In the genomic region with DNA sequence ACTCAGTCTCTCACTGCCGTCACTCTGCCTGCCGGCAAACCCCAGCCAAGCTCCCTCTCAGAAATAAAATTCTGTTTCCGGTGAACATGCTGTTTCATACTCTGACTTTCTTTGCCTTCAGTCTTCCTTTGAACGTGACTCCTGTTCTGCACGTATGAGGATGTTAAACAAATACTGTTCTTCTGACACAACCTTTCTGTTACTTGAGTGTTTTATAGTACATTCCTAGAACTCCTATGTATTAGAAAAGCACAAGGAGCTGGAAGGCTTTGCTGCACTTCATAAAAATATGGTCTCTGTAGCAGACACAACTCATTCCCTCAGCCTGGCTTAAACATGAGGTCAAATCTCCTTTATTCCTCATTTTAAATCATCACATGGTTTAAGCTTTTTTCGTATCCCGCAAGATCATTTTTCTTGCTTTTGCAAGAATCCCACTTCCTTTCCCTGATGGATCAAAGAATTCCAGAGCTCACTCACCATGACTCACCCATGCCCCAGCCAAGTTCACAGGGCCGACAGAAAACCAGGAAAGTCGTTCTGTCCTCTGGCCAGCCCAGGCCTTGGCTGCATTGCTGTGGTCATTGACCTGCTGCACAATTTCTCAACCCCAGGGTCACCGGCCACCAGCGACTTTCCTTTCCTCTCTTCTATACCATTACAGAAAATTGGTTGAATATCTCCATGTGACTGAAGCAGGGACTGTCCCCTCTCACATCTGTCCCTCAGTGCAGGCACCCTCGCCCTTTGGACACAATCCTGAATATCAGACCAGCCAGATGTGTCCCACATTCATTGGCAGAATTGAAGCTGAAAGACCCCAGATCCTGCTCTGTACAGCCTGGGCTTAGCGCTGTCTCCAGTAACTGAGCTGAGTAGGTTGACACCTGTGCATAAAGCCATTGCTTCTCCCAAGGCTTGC, we compare ENCODE assay signal across 13 cellular contexts.
DNase-seq lines count a peak whose midpoint lies in the region; ATAC-seq, FAIRE-seq and TF ChIP-seq lines count a peak whose summit lies in the region.
"Had no signal": no experiment of that assay in that cellular context is flagged by ENCODE, and none has a peak within 500 bp of the region (broad histone marks: within the 10 kb centered on the region; RNA-seq: fewer than 3 reads in every experiment).

No MANE protein-coding gene starts in this region.

- no peaks in the 10 kb centered on the region for H3K9me2 ChIP-seq in PC-3 (replicated peaks; ENCODE audit: low read length)

- H3K27ac Mint-ChIP-seq in activated CD8-positive, alpha-beta memory T cell treated with anti-CD3 and anti-CD28 coated beads, Interleukin-2, amount 10 ng/mL, durations not matched to agents 7 days and 5 days, result no peak overlapping the region
- H3K27ac Mint-ChIP-seq: activated B cell treated with CpG ODN at 0.5 μM for 24 hours had no signal

- no peaks in the 10 kb centered on the region for H3K79me2 ChIP-seq in PC-3 (ENCODE audit: low read length)

- H3K36me3 ChIP-seq in PC-3 (ENCODE audit: low read depth, low read length), result no peaks in the 10 kb centered on the region
- no peaks in the 10 kb centered on the region for H3K36me3 ChIP-seq in vagina
- H3K36me3 ChIP-seq: neutrophil had no signal

- peaks cover 5% of the 10 kb centered on the region for H3K27me3 Mint-ChIP-seq in activated CD8-positive, alpha-beta memory T cell treated with anti-CD3 and anti-CD28 coated beads, Interleukin-2, amount 10 ng/mL, durations not matched to agents 7 days and 5 days

- H3K36me3 Mint-ChIP-seq in activated CD8-positive, alpha-beta memory T cell treated with anti-CD3 and anti-CD28 coated beads, Interleukin-2, amount 10 ng/mL, durations not matched to agents 7 days and 5 days, result no peaks in the 10 kb centered on the region

- peak; percentile 83 for ATAC-seq in PC-3
- no peak for ATAC-seq in activated CD8-positive, alpha-beta memory T cell treated with anti-CD3 and anti-CD28 coated beads, Interleukin-2, amount 10 ng/mL, durations not matched to agents 7 days and 5 days
- ATAC-seq in GM18909 (IDR thresholded peaks at IDR 0.05; ENCODE audit: poor library complexity, unreplicated experiment), result no peak

- no peaks in the 10 kb centered on the region for H3K4me1 Mint-ChIP-seq in activated CD8-positive, alpha-beta memory T cell treated with anti-CD3 and anti-CD28 coated beads, Interleukin-2, amount 10 ng/mL, durations not matched to agents 7 days and 5 days
- H3K4me1 Mint-ChIP-seq: activated B cell treated with CpG ODN at 0.5 μM for 24 hours had no signal

- TF ChIP-seq CTCF in PC-3 (conservative IDR thresholded peaks at IDR 0.05; ENCODE audit: low read depth, low read length) (no peak), epithelial cell of proximal tubule (conservative IDR thresholded peaks at IDR 0.05; ENCODE audit: low read depth, low read length) (no peak), vagina (IDR thresholded peaks at IDR 0.05) (no peak), D721Med (IDR thresholded peaks at IDR 0.05; ENCODE audit: insufficient read depth, missing control alignments) (no peak), dorsolateral prefrontal cortex (IDR thresholded peaks at IDR 0.05 in 54 of 56, conservative IDR thresholded peaks at IDR 0.05 in 2 of 56; ENCODE audit: low read depth in 1 of 56, partially characterized antibody in 56 of 56) (no peak)

- peak overlapping the region; percentile 54; the same call in 1 of the 2 replicates for H3K4me3 ChIP-seq in PC-3 (ENCODE audit: low read length)
- H3K4me3 ChIP-seq in epithelial cell of proximal tubule (ENCODE audit: low read depth, low read length), result no peak overlapping the region
- no peak overlapping the region for H3K4me3 ChIP-seq in vagina
- H3K4me3 ChIP-seq in dorsolateral prefrontal cortex, result no peak overlapping the region

- H3K27ac ChIP-seq in PC-3 (ENCODE audit: low read length) (peak overlapping the region; percentile 89), vagina (peak overlapping the region; percentile 27), dorsolateral prefrontal cortex (peak overlapping the region in 7 of 59 donors; percentile 0 to 57 (median 15))
- H3K27ac ChIP-seq: neutrophil had no signal

- POLR2A ChIA-PET in PC-3 (lab: Charles Lee; ENCODE audit: unreplicated experiment), result interaction anchor here (0.5 to 1.2 kb wide), 5 partner anchors 11 to 1258 kb away, joined by 4 to 13 read pairs (median 6); no protein-coding TSS in a partner anchor

- H3K27me3 ChIP-seq in PC-3 (ENCODE audit: low read length) (no peaks in the 10 kb centered on the region), vagina (no peaks in the 10 kb centered on the region), dorsolateral prefrontal cortex (no peaks in the 10 kb centered on the region)
- H3K27me3 ChIP-seq: neutrophil had no signal

- intact Hi-C loops in PC-3 (cut with micrococcal nuclease), result loop anchor here (10.0 kb wide), 1 partner anchor 125 kb away; no protein-coding TSS in a partner anchor
- intact Hi-C loops in vagina (cut with DNase I), result no loop called here
- intact Hi-C loops in dorsolateral prefrontal cortex (cut with DNase I), result no loop called here

- H3K9me3 ChIP-seq in PC-3 (ENCODE audit: low read length) (no peaks in the 10 kb centered on the region), vagina (no peaks in the 10 kb centered on the region)
- H3K9me3 ChIP-seq: neutrophil had no signal

- peak overlapping the region; percentile 33 for H3K9ac ChIP-seq in PC-3 (ENCODE audit: low read length)

- peaks cover 11% of the 10 kb centered on the region for H3F3A ChIP-seq in PC-3 (ENCODE audit: low read length, unreplicated experiment)

- H4K20me1 ChIP-seq in PC-3 (ENCODE audit: low read length), result no peaks in the 10 kb centered on the region

- no TSS peak for BruUV-seq in PC-3 (replicated peaks; lab: Mats Ljungman, UMichigan)

- peak overlapping the region; percentile 78 for H3K4me2 ChIP-seq in PC-3 (ENCODE audit: low read length)

- H3K9me3 Mint-ChIP-seq in activated CD8-positive, alpha-beta memory T cell treated with anti-CD3 and anti-CD28 coated beads, Interleukin-2, amount 10 ng/mL, durations not matched to agents 7 days and 5 days (ENCODE audit: low read depth), result no peaks in the 10 kb centered on the region
- H3K9me3 Mint-ChIP-seq: activated B cell treated with CpG ODN at 0.5 μM for 24 hours had no signal

- peak overlapping the region; percentile 58 for H2AFZ ChIP-seq in PC-3 (ENCODE audit: low read length)

- H3K4me3 Mint-ChIP-seq in activated CD8-positive, alpha-beta memory T cell treated with anti-CD3 and anti-CD28 coated beads, Interleukin-2, amount 10 ng/mL, durations not matched to agents 7 days and 5 days, result no peak overlapping the region
- H3K4me3 Mint-ChIP-seq: activated B cell treated with CpG ODN at 0.5 μM for 24 hours had no signal

- TF ChIP-seq POLR2A in vagina (IDR thresholded peaks at IDR 0.05), result no peak

- H3K4me1 ChIP-seq in PC-3 (ENCODE audit: insufficient read depth, low read length), result peaks cover 58% of the 10 kb centered on the region
- peaks cover 20% of the 10 kb centered on the region for H3K4me1 ChIP-seq in vagina

- CTCF ChIA-PET in PC-3 (lab: Charles Lee), result interaction anchor here (0.6 to 0.9 kb wide), 2 partner anchors 135 to 136 kb away, joined by 3 to 6 read pairs; no protein-coding TSS in a partner anchor
- CTCF ChIA-PET in activated CD8-positive, alpha-beta memory T cell treated with anti-CD3 and anti-CD28 coated beads, Interleukin-2, amount 10 ng/mL, durations not matched to agents 7 days and 5 days (lab: Charles Lee), result interaction anchor here (1.4 kb wide), 1 partner anchor 10 kb away, joined by 4 read pairs; no protein-coding TSS in a partner anchor

- FAIRE-seq in D721Med (lab: Jason Lieb, UNC), result no peak
- FAIRE-seq: GM18507 had no signal

- peak; percentile 89 for DNase-seq in PC-3
- DNase-seq in epithelial cell of proximal tubule (ENCODE audit: low read depth), result peak; percentile 88
- peak; percentile 74 to 96 for DNase-seq in lung microvascular endothelial cell (ENCODE audit: low read depth in 2 of 2)
- peak in 1 of 2 donors; percentile 83 for DNase-seq in vagina (ENCODE audit: extremely low spot score in 2 of 2)
- no peak for DNase-seq in activated CD8-positive, alpha-beta memory T cell treated with anti-CD3 and anti-CD28 coated beads, Interleukin-2, amount 10 ng/mL, durations not matched to agents 7 days and 5 days
- no peak for DNase-seq in D721Med (ENCODE audit: insufficient read length, low spot score)
- DNase-seq in dorsolateral prefrontal cortex, result no peak
- DNase-seq: activated B cell treated with CpG ODN at 0.5 μM for 24 hours, cerebellar nuclear complex, NCI-H2081 had no signal

Comparison
In these comparisons a context has a peak if more than half of its experiments do, and no peak if none do; other contexts are left out.
1. DNase-seq: peak in PC-3 (single experiment), epithelial cell of proximal tubule (single experiment) and lung microvascular endothelial cell (2 of 2); none in activated CD8-positive, alpha-beta memory T cell treated with anti-CD3 and anti-CD28 coated beads, Interleukin-2, amount 10 ng/mL, durations not matched to agents 7 days and 5 days (single experiment), D721Med (single experiment) and dorsolateral prefrontal cortex (0 of 10).